13 cellular contexts compared by ENCODE assay signal in genomic region chr5:62144395-62145022, GRCh38.
DNase-seq lines count a peak whose midpoint lies in the region; ATAC-seq, FAIRE-seq and TF ChIP-seq lines count a peak whose summit lies in the region.
"Had no signal": no experiment of that assay in that cellular context is flagged by ENCODE, and none has a peak within 500 bp of the region (broad histone marks: within the 10 kb centered on the region; RNA-seq: fewer than 3 reads in every experiment).

No MANE protein-coding gene starts in this region.

- 0 out of 2 replicates have a peak, but pooled peaks cover 4% of the 10 kb centered on the region for H3K4me1 Mint-ChIP-seq in HFFc6 (ENCODE audit: low read depth)
- no peaks in the 10 kb centered on the region for H3K4me1 Mint-ChIP-seq in naive thymus-derived CD8-positive, alpha-beta T cell
- H3K4me1 Mint-ChIP-seq: activated CD8-positive, alpha-beta memory T cell treated with anti-CD3 and anti-CD28 coated beads, Interleukin-2, amount 10 ng/mL, durations not matched to agents 7 days and 5 days; immature natural killer cell had no signal

- no peak overlapping the region for H3K4me3 Mint-ChIP-seq in HFFc6
- no peak overlapping the region for H3K4me3 Mint-ChIP-seq in naive thymus-derived CD8-positive, alpha-beta T cell
- H3K4me3 Mint-ChIP-seq: activated CD8-positive, alpha-beta memory T cell treated with anti-CD3 and anti-CD28 coated beads, Interleukin-2, amount 10 ng/mL, durations not matched to agents 7 days and 5 days; activated naive CD8-positive, alpha-beta T cell; immature natural killer cell had no signal

- no peaks in the 10 kb centered on the region for H3K36me3 ChIP-seq in pancreas

- no peaks in the 10 kb centered on the region for H3K36me3 Mint-ChIP-seq in HFFc6 (ENCODE audit: low read depth)
- H3K36me3 Mint-ChIP-seq in naive thymus-derived CD8-positive, alpha-beta T cell = no peaks in the 10 kb centered on the region
- H3K36me3 Mint-ChIP-seq: activated CD8-positive, alpha-beta memory T cell treated with anti-CD3 and anti-CD28 coated beads, Interleukin-2, amount 10 ng/mL, durations not matched to agents 7 days and 5 days; activated naive CD8-positive, alpha-beta T cell; immature natural killer cell had no signal

- H3K9me3 Mint-ChIP-seq in HFFc6 = no peaks in the 10 kb centered on the region
- peaks cover 0 to 16% (median 2%) of the 10 kb centered on the region in 9 donors for H3K9me3 Mint-ChIP-seq in naive thymus-derived CD8-positive, alpha-beta T cell
- H3K9me3 Mint-ChIP-seq: immature natural killer cell had no signal

- H3K27me3 ChIP-seq in pancreas = no peaks in the 10 kb centered on the region

- WGBS in pancreas, 2 donors = 56 to 58% methylated on average over 5 of the region's 5 CpGs

- POLR2A ChIA-PET in naive thymus-derived CD8-positive, alpha-beta T cell (lab: Charles Lee) = no interaction called here

- FAIRE-seq in pancreas (lab: Jason Lieb, UNC) (no peak), frontal cortex (lab: Jason Lieb, UNC) (no peak)

- H3K4me3 ChIP-seq in epithelial cell of esophagus (ENCODE audit: low read length) (no peak overlapping the region), pancreas (no peak overlapping the region)

- DNase-seq in HFFc6 = peak; percentile 2
- DNase-seq in NCI-H748 treated with DMSO at 0.1 percent for 48 hours (lab: John Stamatoyannopoulos, UW) = peak; percentile 35
- peak; percentile 82 for DNase-seq in epithelial cell of esophagus (ENCODE audit: low read depth)
- peak in 4 of 6 donors; percentile 25 to 48 (median 42) for DNase-seq in pancreas
- DNase-seq in naive thymus-derived CD8-positive, alpha-beta T cell = no peak
- DNase-seq in frontal cortex (ENCODE audit: low spot score in 2 of 2) = no peak
- no peak for DNase-seq in SIG-M5 (lab: John Stamatoyannopoulos, UW)
- DNase-seq: activated CD8-positive, alpha-beta memory T cell treated with anti-CD3 and anti-CD28 coated beads, Interleukin-2, amount 10 ng/mL, durations not matched to agents 7 days and 5 days; immature natural killer cell; stimulated activated CD4-positive, alpha-beta T cell treated with anti-CD3 and anti-CD28 coated beads, Interleukin-15, amount 100 ng/mL, for 24 hours had no signal

- H3K27me3 Mint-ChIP-seq in HFFc6 (ENCODE audit: insufficient read depth) = peaks cover 4% of the 10 kb centered on the region
- peaks cover 19 to 45% (median 26%) of the 10 kb centered on the region in 5 donors for H3K27me3 Mint-ChIP-seq in naive thymus-derived CD8-positive, alpha-beta T cell

- TF ChIP-seq CTCF in HFFc6 (IDR thresholded peaks at IDR 0.05) (no peak), epithelial cell of esophagus (IDR thresholded peaks at IDR 0.05; ENCODE audit: insufficient read depth, low read depth, low read length, missing control alignments) (no peak), pancreas (IDR thresholded peaks at IDR 0.05) (no peak)

- H3K27ac Mint-ChIP-seq in HFFc6 = no peak overlapping the region
- H3K27ac Mint-ChIP-seq in naive thymus-derived CD8-positive, alpha-beta T cell = no peak overlapping the region
- H3K27ac Mint-ChIP-seq: activated CD8-positive, alpha-beta memory T cell treated with anti-CD3 and anti-CD28 coated beads, Interleukin-2, amount 10 ng/mL, durations not matched to agents 7 days and 5 days; activated naive CD8-positive, alpha-beta T cell; immature natural killer cell had no signal

- intact Hi-C loops in pancreas (cut with DNase I) = no loop called here

- peaks cover 0 to 10% (median 8%) of the 10 kb centered on the region in 3 donors for H3K4me1 ChIP-seq in pancreas

- peak overlapping the region in 1 of 4 donors; percentile 18 for H3K27ac ChIP-seq in pancreas
- H3K27ac ChIP-seq: HL-60 had no signal

- ATAC-seq in pancreas (peak; percentile 86 to 96 (median 94)), GM18520 (IDR thresholded peaks at IDR 0.05; ENCODE audit: unreplicated experiment) (no peak)
- ATAC-seq in naive thymus-derived CD8-positive, alpha-beta T cell = no peak
- ATAC-seq: activated CD8-positive, alpha-beta memory T cell treated with anti-CD3 and anti-CD28 coated beads, Interleukin-2, amount 10 ng/mL, durations not matched to agents 7 days and 5 days had no signal

- no peaks in the 10 kb centered on the region for H3K9me3 ChIP-seq in pancreas

Comparison
In these comparisons a context has a peak if more than half of its experiments do, and no peak if none do; other contexts are left out.
1. DNase-seq: peak in HFFc6 (single experiment), NCI-H748 treated with DMSO at 0.1 percent for 48 hours (single experiment), epithelial cell of esophagus (single experiment) and pancreas (4 of 6); none in naive thymus-derived CD8-positive, alpha-beta T cell (0 of 10), frontal cortex (0 of 2) and SIG-M5 (single experiment).
2. ATAC-seq: peak in pancreas (4 of 4); none in naive thymus-derived CD8-positive, alpha-beta T cell (0 of 2) and GM18520 (single experiment).